In the genomic region with DNA sequence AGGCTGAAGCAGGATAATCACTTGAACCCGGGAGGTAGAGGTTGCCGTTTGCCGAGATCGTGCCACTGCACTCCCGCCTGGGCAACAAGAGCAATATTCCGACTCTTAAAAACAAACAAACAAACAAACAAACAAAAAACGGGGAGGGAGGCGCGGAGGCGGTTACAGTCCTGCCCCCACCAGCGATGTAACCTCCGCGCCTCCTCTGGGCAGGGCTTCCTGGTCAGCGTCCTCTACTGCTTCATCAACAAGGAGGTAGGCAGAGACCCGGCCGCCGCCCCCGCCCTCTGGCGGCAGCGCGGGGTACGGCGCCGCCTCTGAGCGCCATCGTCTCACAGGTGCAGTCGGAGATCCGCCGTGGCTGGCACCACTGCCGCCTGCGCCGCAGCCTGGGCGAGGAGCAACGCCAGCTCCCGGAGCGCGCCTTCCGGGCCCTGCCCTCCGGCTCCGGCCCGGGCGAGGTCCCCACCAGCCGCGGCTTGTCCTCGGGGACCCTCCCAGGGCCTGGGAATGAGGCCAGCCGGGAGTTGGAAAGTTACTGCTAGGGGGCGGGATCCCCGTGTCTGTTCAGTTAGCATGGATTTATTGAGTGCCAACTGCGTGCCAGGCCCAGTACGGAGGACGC, we compare ENCODE assay signal across 7 cellular contexts. TPM values are rescaled to one million over a fixed set of nuclear protein-coding genes. Genes with fewer than 3 reads are reported as not detected.
DNase-seq lines count a peak whose midpoint lies in the region; ATAC-seq and TF ChIP-seq lines count a peak whose summit lies in the region.

No MANE protein-coding gene starts in this region.

- TF ChIP-seq CTCF in kidney epithelial cell (IDR thresholded peaks at IDR 0.05; ENCODE audit: insufficient read depth, low read length, poor library complexity, severe bottlenecking) = peak; percentile 84

- peaks cover 2% of the 10 kb centered on the region for H3K36me3 ChIP-seq in kidney epithelial cell (ENCODE audit: control insufficient read depth, insufficient read depth, low read length)

- H3K27me3 ChIP-seq in kidney epithelial cell (ENCODE audit: control insufficient read depth, insufficient read depth, low read length) = peaks cover 4% of the 10 kb centered on the region

- ATAC-seq in GM18502 (IDR thresholded peaks at IDR 0.05; ENCODE audit: poor library complexity, unreplicated experiment) (peak; percentile 74), HG03108 (IDR thresholded peaks at IDR 0.05; ENCODE audit: unreplicated experiment) (peak; percentile 62)

- peak overlapping the region; percentile 27 for H3K4me3 ChIP-seq in kidney epithelial cell (ENCODE audit: low read depth, low read length)

- peak; percentile 61 for DNase-seq in NCI-H2227 treated with DMSO at 0.1 percent for 48 hours (lab: John Stamatoyannopoulos, UW)
- DNase-seq in activated CD4-positive, CD25-positive, alpha-beta regulatory T cell treated with anti-CD3 and anti-CD28 coated beads, Interleukin-2, amount 50 U/mL, for 16 hours (ENCODE audit: low read depth, low spot score) = peak; percentile 72
- DNase-seq in cerebellar cortex (ENCODE audit: low spot score) = peak; percentile 87
- peak; percentile 37 for DNase-seq in kidney epithelial cell (ENCODE audit: low read depth)
- DNase-seq in stimulated activated CD4-positive, alpha-beta T cell treated with anti-CD3 and anti-CD28 coated beads, Interleukin-12 subunit alpha, Interleukin-12 subunit beta, amount 100 ng/mL, for 48 hours (ENCODE audit: low read depth in 2 of 3, low spot score in 1 of 3) = peak; percentile 74 to 83 (median 76)

RNA-seq across cellular contexts. Expression of a gene that starts 10.2 kb away (rescaled TPM):
- total RNA-seq in kidney epithelial cell = 177 and 219 TPM in 2 replicates

RNA-seq across cellular contexts. Expression of a gene that starts 11.0 kb away (rescaled TPM):
- total RNA-seq in kidney epithelial cell = 15.6 and 26.2 TPM in 2 replicates

RNA-seq across cellular contexts. Expression of a gene that starts 13.5 kb away (rescaled TPM):
- total RNA-seq in kidney epithelial cell = 0.46 TPM in 1 of 2 replicates, not detected in the other

RNA-seq across cellular contexts. Expression of a gene that starts 42.3 kb away (rescaled TPM):
- total RNA-seq in kidney epithelial cell = 30.7 and 33.6 TPM in 2 replicates

RNA-seq across cellular contexts. Expression of a gene that starts 49.2 kb away (rescaled TPM):
- 13.0 and 15.8 TPM in 2 replicates for total RNA-seq in kidney epithelial cell

Comparison
In these comparisons a context has a peak if more than half of its experiments do, and no peak if none do; other contexts are left out.
1. Peak in every context shown above with its lines: DNase-seq, ATAC-seq and H3K4me3 ChIP-seq.
2. DNase-seq: peak in every context shown above with its lines; median percentile 87 in cerebellar cortex; 76 in stimulated activated CD4-positive, alpha-beta T cell treated with anti-CD3 and anti-CD28 coated beads, Interleukin-12 subunit alpha, Interleukin-12 subunit beta, amount 100 ng/mL, for 48 hours; 72 in activated CD4-positive, CD25-positive, alpha-beta regulatory T cell treated with anti-CD3 and anti-CD28 coated beads, Interleukin-2, amount 50 U/mL, for 16 hours; 61 in NCI-H2227 treated with DMSO at 0.1 percent for 48 hours; 37 in kidney epithelial cell.